8 cellular contexts compared by ENCODE assay signal in genomic region chr9:105054488-105054887, GRCh38.
A peak's percentile ranks its signal among the peaks of the same experiment; 100 is the strongest.
DNase-seq lines count a peak whose midpoint lies in the region; ATAC-seq lines count a peak whose summit lies in the region.
"Had no signal": no experiment of that assay in that cellular context is flagged by ENCODE, and none has a peak within 500 bp of the region (broad histone marks: within the 10 kb centered on the region; RNA-seq: fewer than 3 reads in every experiment).

No MANE protein-coding gene starts in this region.

- H3K36me3 ChIP-seq in trophoblast cell (ENCODE audit: control insufficient read depth in 1 of 2, insufficient read depth in 2 of 2, low read length in 2 of 2): no peaks in the 10 kb centered on the region

- no peak overlapping the region for H2BK5ac ChIP-seq in trophoblast cell (ENCODE audit: low read depth, low read length, poor library complexity)

- H2BK12ac ChIP-seq in trophoblast cell (ENCODE audit: low read length): no peak overlapping the region

- no peak overlapping the region for H2AK5ac ChIP-seq in trophoblast cell (ENCODE audit: low read length)

- ATAC-seq in GM19324 (IDR thresholded peaks at IDR 0.05; ENCODE audit: low FRiP score, unreplicated experiment): no peak
- ATAC-seq: activated CD8-positive, alpha-beta memory T cell treated with anti-CD3 and anti-CD28 coated beads, Interleukin-2, amount 10 ng/mL, durations not matched to agents 7 days and 5 days had no signal

- no peak overlapping the region for H3K4me2 ChIP-seq in trophoblast cell (ENCODE audit: low read length)

- H3K79me2 ChIP-seq in trophoblast cell (ENCODE audit: control insufficient read depth, insufficient read depth, low read length, poor library complexity): no peaks in the 10 kb centered on the region

- no peak overlapping the region for H4K8ac ChIP-seq in trophoblast cell (ENCODE audit: low read depth, low read length)

- no peak overlapping the region for H4K91ac ChIP-seq in trophoblast cell (ENCODE audit: low read depth, low read length)

- no peaks in the 10 kb centered on the region for H3K27me3 ChIP-seq in trophoblast cell (ENCODE audit: insufficient read depth, low read length)

- no CpG with 5 or more reads among the region's 3 CpGs for WGBS in trophoblast cell (ENCODE audit: extremely low coverage, insufficient coverage, insufficient read length)

- no peak overlapping the region for H3K4me3 ChIP-seq in trophoblast cell (ENCODE audit: low read depth, low read length)

- no peak overlapping the region for H3K23ac ChIP-seq in trophoblast cell (ENCODE audit: low read length)

- H3K79me1 ChIP-seq in trophoblast cell (ENCODE audit: low read length): no peaks in the 10 kb centered on the region

- H3K9me3 ChIP-seq in trophoblast cell (ENCODE audit: insufficient read depth, low read depth, low read length): peaks cover 3% of the 10 kb centered on the region

- H3K9ac ChIP-seq in trophoblast cell (ENCODE audit: low read length): no peak overlapping the region

- H3K27ac ChIP-seq in epithelial cell of prostate (peak overlapping the region; percentile 78), trophoblast cell (ENCODE audit: low read depth, low read length) (no peak overlapping the region)

- no peak overlapping the region for H2BK120ac ChIP-seq in trophoblast cell (ENCODE audit: insufficient read depth, low read length, poor library complexity)

- no peak overlapping the region for H3K14ac ChIP-seq in trophoblast cell (ENCODE audit: low read length)

- H4K12ac ChIP-seq in trophoblast cell (ENCODE audit: low read depth, low read length): no peak overlapping the region

- H3K18ac ChIP-seq in trophoblast cell (ENCODE audit: low read length): no peak overlapping the region

- no peak overlapping the region for H3K4ac ChIP-seq in trophoblast cell (ENCODE audit: low read depth, low read length)

- DNase-seq in EL (peak; percentile 84), RKO (ENCODE audit: low spot score) (peak; percentile 60), epithelial cell of prostate (ENCODE audit: low read depth, low spot score) (no peak), trophoblast cell (peak; percentile 78 to 90), HT-29 (ENCODE audit: low spot score) (no peak), SHP77 (lab: John Stamatoyannopoulos, UW) (no peak)
- DNase-seq: activated CD8-positive, alpha-beta memory T cell treated with anti-CD3 and anti-CD28 coated beads, Interleukin-2, amount 10 ng/mL, durations not matched to agents 7 days and 5 days had no signal

- H2AFZ ChIP-seq in trophoblast cell (ENCODE audit: insufficient read depth, low read length, poor library complexity): no peak overlapping the region

- peaks cover 2 to 7% of the 10 kb centered on the region in 2 experiments for H3K4me1 ChIP-seq in trophoblast cell (ENCODE audit: control insufficient read depth in 1 of 2, insufficient read depth in 2 of 2, low read length in 2 of 2)

Comparison
In these comparisons a context has a peak if more than half of its experiments do, and no peak if none do; other contexts are left out.
1. DNase-seq: peak in EL (single experiment), RKO (single experiment) and trophoblast cell (2 of 2); none in epithelial cell of prostate (single experiment), HT-29 (single experiment) and SHP77 (0 of 2).